ENCODE assay signal across 10 cellular contexts in the genomic region with DNA sequence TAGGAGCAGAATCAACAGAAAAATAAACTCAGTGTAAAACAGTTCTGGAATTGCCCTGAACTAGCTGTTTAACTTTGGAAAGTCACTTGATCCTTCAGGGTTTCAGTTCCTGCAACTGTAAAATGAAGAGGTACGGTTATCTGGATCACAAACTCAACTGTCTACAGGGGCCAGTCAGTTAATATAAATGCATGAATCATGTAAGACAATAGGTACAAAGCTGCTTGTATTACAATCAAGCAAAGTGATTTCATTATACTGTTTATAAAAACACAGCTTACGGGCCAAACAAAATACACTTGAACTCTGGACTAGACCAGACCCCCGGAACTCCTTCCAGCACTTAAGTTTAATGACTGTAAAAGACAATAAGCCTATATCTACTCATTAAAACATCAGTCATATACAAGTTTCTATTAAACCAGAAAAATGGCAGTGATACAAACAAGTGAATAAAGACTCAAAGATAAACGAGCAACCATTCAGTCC.
DNase-seq lines count a peak whose midpoint lies in the region; ATAC-seq, FAIRE-seq and TF ChIP-seq lines count a peak whose summit lies in the region.
"Had no signal": no experiment of that assay in that cellular context is flagged by ENCODE, and none has a peak within 500 bp of the region (broad histone marks: within the 10 kb centered on the region; RNA-seq: fewer than 3 reads in every experiment).

No MANE protein-coding gene starts in this region.

- intact Hi-C loops in PC-9 (cut with micrococcal nuclease; ENCODE audit: unreplicated experiment): loop anchor here (5.0 kb wide), 1 partner anchor 35 kb away; no protein-coding TSS in a partner anchor

- no peak for TF ChIP-seq CTCF in PC-9 (conservative IDR thresholded peaks at IDR 0.05)
- no peak for TF ChIP-seq CTCF in epithelial cell of esophagus (IDR thresholded peaks at IDR 0.05; ENCODE audit: insufficient read depth, low read depth, low read length, missing control alignments)
- TF ChIP-seq CTCF in osteocyte (IDR thresholded peaks at IDR 0.05): no peak

- no peaks in the 10 kb centered on the region for H3K27me3 ChIP-seq in PC-9 (ENCODE audit: insufficient read depth, low read depth)

- ATAC-seq in GM18870 (IDR thresholded peaks at IDR 0.05; ENCODE audit: unreplicated experiment) (no peak), GM21447 (IDR thresholded peaks at IDR 0.05; ENCODE audit: unreplicated experiment) (no peak)
- ATAC-seq: CD8-positive, alpha-beta T cell had no signal

- H4K20me1 ChIP-seq in PC-9 (ENCODE audit: insufficient read depth): no peaks in the 10 kb centered on the region

- H3K4me1 ChIP-seq in PC-9 (replicated peaks; ENCODE audit: insufficient read depth): peaks cover 27% of the 10 kb centered on the region

- peaks cover 78% of the 10 kb centered on the region for H3K4me1 Mint-ChIP-seq in osteocyte (ENCODE audit: unreplicated experiment)

- peak overlapping the region; percentile 6; the same call in 1 of the 2 replicates for H3K4me2 ChIP-seq in PC-9

- no peak overlapping the region for H3K4me3 ChIP-seq in PC-9
- no peak overlapping the region for H3K4me3 ChIP-seq in epithelial cell of esophagus (ENCODE audit: low read length)

- no peaks in the 10 kb centered on the region for H3K9me3 Mint-ChIP-seq in osteocyte (ENCODE audit: unreplicated experiment)
- H3K9me3 Mint-ChIP-seq: CD8-positive, alpha-beta T cell had no signal

- H3K9me3 ChIP-seq in PC-9 (ENCODE audit: insufficient read depth, low read depth): no peaks in the 10 kb centered on the region

- peaks cover 41% of the 10 kb centered on the region for H3K79me2 ChIP-seq in PC-9 (ENCODE audit: low read depth)

- peak overlapping the region; percentile 86 for H3K27ac Mint-ChIP-seq in osteocyte (ENCODE audit: unreplicated experiment)
- H3K27ac Mint-ChIP-seq: CD8-positive, alpha-beta T cell; progenitor cell of endocrine pancreas had no signal

- POLR2A ChIA-PET in PC-9 (lab: Charles Lee; ENCODE audit: unreplicated experiment): interaction anchor here (1.0 kb wide), 1 partner anchor 13 kb away, joined by 13 read pairs; no protein-coding TSS in a partner anchor

- no TSS peak for BruUV-seq in PC-9 (replicated peaks; lab: Mats Ljungman, UMichigan)

- DNase-seq in GM12891 (ENCODE audit: insufficient read length, low spot score): no peak
- no peak for DNase-seq in PC-9
- peak; percentile 52 for DNase-seq in epithelial cell of esophagus (ENCODE audit: low read depth)
- DNase-seq in osteocyte (ENCODE audit: extremely low spot score, unreplicated experiment): no peak
- no peak for DNase-seq in stimulated activated CD4-positive, alpha-beta T cell treated with anti-CD3 and anti-CD28 coated beads, Interleukin-2, amount 100 ng/mL, for 48 hours
- DNase-seq in urothelium cell line (ENCODE audit: low spot score): no peak
- DNase-seq: CD8-positive, alpha-beta T cell had no signal

- peak; percentile 80 for FAIRE-seq in GM12891 (lab: Jason Lieb, UNC)
- no peak for FAIRE-seq in urothelium cell line (lab: Jason Lieb, UNC)

- CTCF ChIA-PET in PC-9 (lab: Charles Lee): interaction anchor here (0.5 to 1.1 kb wide), 2 partner anchors 120 to 324 kb away, joined by 3 to 4 read pairs; no protein-coding TSS in a partner anchor

- no peak for TF ChIP-seq POLR2A in GM12891 (IDR thresholded peaks at IDR 0.05; ENCODE audit: low read depth, low read length)

- H3K36me3 Mint-ChIP-seq in osteocyte (ENCODE audit: unreplicated experiment): peaks cover 5% of the 10 kb centered on the region

- H3K4me3 Mint-ChIP-seq in osteocyte (ENCODE audit: unreplicated experiment): peak overlapping the region; percentile 20
- H3K4me3 Mint-ChIP-seq: CD8-positive, alpha-beta T cell had no signal

- H2AFZ ChIP-seq in PC-9: no peak overlapping the region

- no peaks in the 10 kb centered on the region; the same call in 1 of the 2 replicates for H3K9me2 ChIP-seq in PC-9 (ENCODE audit: insufficient read depth)

- H3K27ac ChIP-seq in PC-9: peak overlapping the region; percentile 91

- no peaks in the 10 kb centered on the region for H3K36me3 ChIP-seq in PC-9 (ENCODE audit: low read depth)

- H3K27me3 Mint-ChIP-seq in osteocyte (ENCODE audit: unreplicated experiment): no peaks in the 10 kb centered on the region

- H3F3A ChIP-seq in PC-9 (ENCODE audit: insufficient read depth, low read depth): peaks cover 24% of the 10 kb centered on the region

TF ChIP-seq in GM12891, 5 proteins besides CTCF, POLR2A, EP300 and RAD21:
- no peak for TF ChIP-seq POU2F2 (IDR thresholded peaks at IDR 0.05; ENCODE audit: low read depth, low read length)
- TF ChIP-seq PAX5 (IDR thresholded peaks at IDR 0.05; ENCODE audit: insufficient read depth, low read length, severe bottlenecking): no peak
- TF ChIP-seq TAF1 (IDR thresholded peaks at IDR 0.05; ENCODE audit: low read depth, low read length): no peak
- peak; percentile 81 for TF ChIP-seq SPI1 (IDR thresholded peaks at IDR 0.05; ENCODE audit: low read depth, low read length)
